In genomic region chr9:128371622-128372117, GRCh38 we compare ENCODE assay signal across 8 cellular contexts. TPM values are rescaled to one million over a fixed set of nuclear protein-coding genes. Genes with fewer than 3 reads are reported as not detected.
A peak's percentile ranks its signal among the peaks of the same experiment; 100 is the strongest.
DNase-seq lines count a peak whose midpoint lies in the region; ATAC-seq and TF ChIP-seq lines count a peak whose summit lies in the region.

No MANE protein-coding gene starts in this region.

- H3K9me3 ChIP-seq in adrenal gland (replicated peaks in 1 of 3) (no peaks in the 10 kb centered on the region), thoracic aorta (no peaks in the 10 kb centered on the region)

- H3K36me3 Mint-ChIP-seq in activated CD4-positive, alpha-beta T cell treated with anti-CD3 and anti-CD28 coated beads for 36 hours (ENCODE audit: low read depth): peaks cover 19% of the 10 kb centered on the region

- no peaks in the 10 kb centered on the region for H3K36me3 ChIP-seq in adrenal gland (replicated peaks in 1 of 2)
- H3K36me3 ChIP-seq in kidney epithelial cell (ENCODE audit: control insufficient read depth, insufficient read depth, low read length): no peaks in the 10 kb centered on the region
- H3K36me3 ChIP-seq in thoracic aorta: no peaks in the 10 kb centered on the region

- no peaks in the 10 kb centered on the region for H3K27me3 Mint-ChIP-seq in activated CD4-positive, alpha-beta T cell treated with anti-CD3 and anti-CD28 coated beads for 36 hours

- H3K4me3 ChIP-seq in adrenal gland (peak overlapping the region; percentile 16 to 99 (median 89)), kidney epithelial cell (ENCODE audit: low read depth, low read length) (peak overlapping the region; percentile 99), thoracic aorta (peak overlapping the region; percentile 82)

- 1 to 2% (median 1%) methylated on average over 10 of the region's 10 CpGs for WGBS in adrenal gland, 4 donors

- H3K4me1 Mint-ChIP-seq in activated CD4-positive, alpha-beta T cell treated with anti-CD3 and anti-CD28 coated beads for 36 hours: peaks cover 27% of the 10 kb centered on the region

- H3K4me3 Mint-ChIP-seq in activated CD4-positive, alpha-beta T cell treated with anti-CD3 and anti-CD28 coated beads for 36 hours: peak overlapping the region; percentile 87

- POLR2A ChIA-PET in activated CD4-positive, alpha-beta T cell treated with anti-CD3 and anti-CD28 coated beads for 36 hours (lab: Charles Lee): interaction anchor here (1.1 kb wide), 2 partner anchors 10 to 179 kb away, joined by 3 to 8 read pairs; no protein-coding TSS in a partner anchor

- H3K9me3 Mint-ChIP-seq in activated CD4-positive, alpha-beta T cell treated with anti-CD3 and anti-CD28 coated beads for 36 hours (ENCODE audit: low read depth): no peaks in the 10 kb centered on the region

- H3K27ac ChIP-seq in adrenal gland: peak overlapping the region; percentile 72 to 98 (median 86)
- peak overlapping the region; percentile 78 to 97 for H3K27ac ChIP-seq in thoracic aorta

- ATAC-seq in activated CD4-positive, alpha-beta T cell treated with anti-CD3 and anti-CD28 coated beads for 36 hours: peak; percentile 47
- ATAC-seq in thoracic aorta (ENCODE audit: insufficient number of reproducible peaks, low FRiP score, low read depth) (peak; percentile 2), GM21526 (IDR thresholded peaks at IDR 0.05; ENCODE audit: low FRiP score, unreplicated experiment) (no peak)

- intact Hi-C loops in activated CD4-positive, alpha-beta T cell treated with anti-CD3 and anti-CD28 coated beads for 36 hours (cut with DNase I, micrococcal nuclease): loop anchor here (1.0 to 5.0 kb wide), 21 partner anchors 31 to 665 kb away; partner anchors contain the start of genes COQ4 (in 2 of the 2), SPTAN1 (in 2 of the 2), TRUB2 (in 2 of the 2) and BBLN (in 1 of the 2)
- intact Hi-C loops in adrenal gland (cut with DNase I): no loop called here

- H3K4me1 ChIP-seq in adrenal gland (replicated peaks in 1 of 2): peaks cover 14 to 35% of the 10 kb centered on the region in 2 donors
- peaks cover 12 to 19% of the 10 kb centered on the region in 2 donors for H3K4me1 ChIP-seq in thoracic aorta (ENCODE audit: control insufficient read depth in 1 of 2, low read depth in 2 of 2)

- no peak for DNase-seq in activated CD4-positive, alpha-beta T cell treated with anti-CD3 and anti-CD28 coated beads for 36 hours
- DNase-seq in activated CD4-positive, alpha-beta T cell treated with anti-CD3 and anti-CD28 coated beads for 48 hours: no peak
- DNase-seq in adrenal gland: no peak
- DNase-seq in kidney epithelial cell (ENCODE audit: low read depth): no peak
- DNase-seq in thoracic aorta (ENCODE audit: low spot score): no peak
- DNase-seq in AG08395 (ENCODE audit: low spot score): no peak
- DNase-seq in NCI-H2227 (lab: John Stamatoyannopoulos, UW; ENCODE audit: unreplicated experiment): no peak

- CTCF ChIA-PET in activated CD4-positive, alpha-beta T cell treated with anti-CD3 and anti-CD28 coated beads for 36 hours (lab: Charles Lee): interaction anchor here (0.6 to 1.9 kb wide), 5 partner anchors 10 to 446 kb away, joined by 3 to 30 read pairs (median 3); partner anchors contain the start of gene CERCAM

- H3K27me3 ChIP-seq in adrenal gland (no peaks in the 10 kb centered on the region), kidney epithelial cell (ENCODE audit: control insufficient read depth, insufficient read depth, low read length) (no peaks in the 10 kb centered on the region), thoracic aorta (replicated peaks; ENCODE audit: insufficient read depth) (no peaks in the 10 kb centered on the region)

- H3K27ac Mint-ChIP-seq in activated CD4-positive, alpha-beta T cell treated with anti-CD3 and anti-CD28 coated beads for 36 hours: peak overlapping the region; percentile 89

- no peak for TF ChIP-seq CTCF in adrenal gland (IDR thresholded peaks at IDR 0.05)
- no peak for TF ChIP-seq CTCF in kidney epithelial cell (IDR thresholded peaks at IDR 0.05; ENCODE audit: insufficient read depth, low read length, poor library complexity, severe bottlenecking)
- no peak for TF ChIP-seq CTCF in thoracic aorta (IDR thresholded peaks at IDR 0.05)

- TF ChIP-seq POLR2A in adrenal gland (IDR thresholded peaks at IDR 0.05): no peak

RNA-seq across cellular contexts. Expression of gene URM1, which starts 0.5 kb away (rescaled TPM):
- 10 to 100 TPM; 39.9 to 56.1 TPM for total RNA-seq in activated CD4-positive, alpha-beta T cell treated with anti-CD3 and anti-CD28 coated beads for 36 hours
- 10 to 100 TPM; 34.7 to 73.5 (median 47.0) TPM for total RNA-seq in adrenal gland
- polyA plus RNA-seq in adrenal gland: 10 to 100 TPM; 22.8 to 40.2 (median 27.0) TPM
- total RNA-seq in kidney epithelial cell: 47.3 and 49.9 TPM in 2 replicates
- 10 to 100 TPM; 25.3 to 71.8 TPM for total RNA-seq in thoracic aorta

RNA-seq across cellular contexts. Expression of gene SLC27A4, which starts 31.3 kb away (rescaled TPM):
- total RNA-seq in activated CD4-positive, alpha-beta T cell treated with anti-CD3 and anti-CD28 coated beads for 36 hours: 10 to 100 TPM in 1 of 2 experiments, 1 to 10 TPM in 1; 8.4 to 10.2 TPM
- total RNA-seq in adrenal gland (10 to 100 TPM; 15.9 to 30.3 (median 20.7) TPM), kidney epithelial cell (39.4 and 40.3 TPM in 2 replicates), thoracic aorta (10 to 100 TPM; 20.9 to 36.8 TPM)
- 10 to 100 TPM in 2 of 3 donors, 1 to 10 TPM in 1; 9.9 to 40.0 (median 21.3) TPM for polyA plus RNA-seq in adrenal gland

RNA-seq across cellular contexts. Expression of gene CERCAM, which starts 49.0 kb away (rescaled TPM):
- total RNA-seq in activated CD4-positive, alpha-beta T cell treated with anti-CD3 and anti-CD28 coated beads for 36 hours: under 1 TPM; 0.75 to 0.79 TPM
- 10 to 100 TPM; 14.4 to 43.5 (median 18.0) TPM for total RNA-seq in adrenal gland
- 10 to 100 TPM in 2 of 3 donors, 1 to 10 TPM in 1; 5.1 to 34.2 (median 16.2) TPM for polyA plus RNA-seq in adrenal gland
- 105 and 114 TPM in 2 replicates for total RNA-seq in kidney epithelial cell
- 100 to 1,000 TPM in 1 of 2 donors, 10 to 100 TPM in 1; 51.8 to 120 TPM for total RNA-seq in thoracic aorta

RNA-seq across cellular contexts. Expression of gene COQ4, which starts 49.0 kb away (rescaled TPM):
- 10 to 100 TPM; 32.1 to 38.8 TPM for total RNA-seq in activated CD4-positive, alpha-beta T cell treated with anti-CD3 and anti-CD28 coated beads for 36 hours
- total RNA-seq in adrenal gland (10 to 100 TPM; 47.3 to 96.8 (median 66.7) TPM), kidney epithelial cell (46.3 and 59.8 TPM in 2 replicates), thoracic aorta (10 to 100 TPM; 28.7 to 40.1 TPM)
- polyA plus RNA-seq in adrenal gland: 100 to 1,000 TPM in 2 of 3 donors, 10 to 100 TPM in 1; 35.8 to 111 (median 109) TPM

RNA-seq across cellular contexts. Expression of gene TRUB2, which starts 49.4 kb away (rescaled TPM):
- total RNA-seq in activated CD4-positive, alpha-beta T cell treated with anti-CD3 and anti-CD28 coated beads for 36 hours: 10 to 100 TPM; 29.5 to 37.5 TPM
- total RNA-seq in adrenal gland (10 to 100 TPM; 15.0 to 57.4 (median 33.7) TPM), kidney epithelial cell (12.7 and 24.4 TPM in 2 replicates), thoracic aorta (1 to 10 TPM; 7.4 to 8.4 TPM)
- polyA plus RNA-seq in adrenal gland: 10 to 100 TPM; 20.7 to 55.2 (median 23.7) TPM

Comparison
In these comparisons a context has a peak if more than half of its experiments do, and no peak if none do; other contexts are left out.
1. RNA of gene CERCAM, which starts 49.0 kb away (total RNA-seq): 51.8 to 120 TPM in thoracic aorta, 105 to 114 TPM in kidney epithelial cell and 14.4 to 43.5 TPM in adrenal gland; 0.75 to 0.79 TPM in activated CD4-positive, alpha-beta T cell treated with anti-CD3 and anti-CD28 coated beads for 36 hours; every median in the first group is over 4 times any median in the second.
2. intact Hi-C loops: an anchor here in activated CD4-positive, alpha-beta T cell treated with anti-CD3 and anti-CD28 coated beads for 36 hours (1.0 to 5.0 kb wide); none called in adrenal gland.
3. Peak in every context shown above with its lines, with median percentiles within 50 percentile points of each other: H3K4me3 ChIP-seq.